Comparison of ENCODE assay signal across 9 cellular contexts in genomic region chr17:48908047-48908843, GRCh38. TPM values are rescaled to one million over a fixed set of nuclear protein-coding genes. Genes with fewer than 3 reads are reported as not detected.
DNase-seq lines count a peak whose midpoint lies in the region; ATAC-seq, FAIRE-seq and TF ChIP-seq lines count a peak whose summit lies in the region.
"Had no signal": no experiment of that assay in that cellular context is flagged by ENCODE, and none has a peak within 500 bp of the region (broad histone marks: within the 10 kb centered on the region; RNA-seq: fewer than 3 reads in every experiment).

Gene UBE2Z, plus strand, starts transcription at chr17:48908407. Its CDS starts 97 bp downstream, at chr17:48908504.

- WGBS in spleen, 5 donors: 1% methylated on average over 50 to 81 of the region's 81 CpGs

- H3K27ac Mint-ChIP-seq in immature natural killer cell: peak within 1 kb of the TSS; percentile 94 to 99 (median 98)

- H3K27ac ChIP-seq in spleen: peak within 1 kb of the TSS; percentile 95 to 98 (median 96)

- H3K4me3 ChIP-seq in WI38 (ENCODE audit: low read depth, low read length): peak within 1 kb of the TSS; percentile 78
- H3K4me3 ChIP-seq in bronchial epithelial cell (ENCODE audit: low read depth, low read length): peak within 1 kb of the TSS; percentile 79
- H3K4me3 ChIP-seq in spleen: peak within 1 kb of the TSS; percentile 63 to 96 (median 88)

- intact Hi-C loops in spleen (cut with DNase I; ENCODE audit: low total_unique reads): no loop called here

- H3K4me1 Mint-ChIP-seq in immature natural killer cell: peaks cover 46 to 52% of the 10 kb centered on the region in 2 donors

- no peak for FAIRE-seq in bronchial epithelial cell (lab: Jason Lieb, UNC)
- FAIRE-seq: colon had no signal

- ATAC-seq in GM18873 (IDR thresholded peaks at IDR 0.05; ENCODE audit: low FRiP score, unreplicated experiment): peak; percentile 82
- peak; percentile 74 for ATAC-seq in HG03139 (IDR thresholded peaks at IDR 0.05; ENCODE audit: unreplicated experiment)

- no peaks in the 10 kb centered on the region for H3K9me3 Mint-ChIP-seq in immature natural killer cell

- peaks cover 4 to 6% (median 5%) of the 10 kb centered on the region in 3 donors for H3K27me3 Mint-ChIP-seq in immature natural killer cell (ENCODE audit: low read depth in 3 of 3)

- no peak for TF ChIP-seq CTCF in WI38 (IDR thresholded peaks at IDR 0.05; ENCODE audit: low read depth, low read length)
- peak; percentile 20 for TF ChIP-seq CTCF in bronchial epithelial cell (IDR thresholded peaks at IDR 0.05; ENCODE audit: insufficient read depth, low read length, severe bottlenecking)
- TF ChIP-seq CTCF in spleen (IDR thresholded peaks at IDR 0.05 in 8 of 11, conservative IDR thresholded peaks at IDR 0.05 in 3 of 11): peak in 4 of 11 experiments; percentile 12 to 45 (median 28)

- H3K36me3 ChIP-seq in bronchial epithelial cell (ENCODE audit: control insufficient read depth, insufficient read depth, low read length) (peaks cover 12% of the 10 kb centered on the region), spleen (peaks cover 0 to 36% (median 21%) of the 10 kb centered on the region in 6 donors)

- H3K36me3 Mint-ChIP-seq in immature natural killer cell: peaks cover 0 to 10% (median 10%) of the 10 kb centered on the region in 3 donors

- TF ChIP-seq POLR2A in spleen (IDR thresholded peaks at IDR 0.05): peak; percentile 71 to 77 (median 73)

- H3K4me3 Mint-ChIP-seq in immature natural killer cell: peak within 1 kb of the TSS; percentile 94 to 98 (median 97)

- H3K27me3 ChIP-seq in bronchial epithelial cell (ENCODE audit: control insufficient read depth, insufficient read depth, low read length): no peaks in the 10 kb centered on the region
- no peaks in the 10 kb centered on the region for H3K27me3 ChIP-seq in spleen (replicated peaks in 1 of 7)

- DNase-seq in AG08395 (ENCODE audit: low spot score) (peak; percentile 98), NCI-H2227 (lab: John Stamatoyannopoulos, UW; ENCODE audit: unreplicated experiment) (peak; percentile 97), bronchial epithelial cell (ENCODE audit: low read depth) (peak; percentile 81), immature natural killer cell (peak; percentile 81 to 87 (median 86)), spleen (peak; percentile 98)

- H3K9me3 ChIP-seq in spleen: no peaks in the 10 kb centered on the region

- peaks cover 29 to 56% (median 50%) of the 10 kb centered on the region in 6 donors for H3K4me1 ChIP-seq in spleen

RNA-seq across cellular contexts. Expression of gene UBE2Z, which starts in this region (rescaled TPM):
- total RNA-seq in bronchial epithelial cell (37.9 and 71.8 TPM in 2 replicates), spleen (10 to 100 TPM; 72.9 to 94.9 (median 83.1) TPM)
- polyA plus RNA-seq in immature natural killer cell (10 to 100 TPM; 62.4 to 84.3 (median 65.3) TPM), spleen (10 to 100 TPM; 33.6 to 51.5 (median 34.8) TPM)

Comparison
In these comparisons a context has a peak if more than half of its experiments do, and no peak if none do; other contexts are left out.
1. Peak in every context shown above with its lines: DNase-seq, ATAC-seq, H3K4me3 ChIP-seq and H3K27ac ChIP-seq.